Comparison of ENCODE assay signal across 22 cellular contexts in the genomic region with DNA sequence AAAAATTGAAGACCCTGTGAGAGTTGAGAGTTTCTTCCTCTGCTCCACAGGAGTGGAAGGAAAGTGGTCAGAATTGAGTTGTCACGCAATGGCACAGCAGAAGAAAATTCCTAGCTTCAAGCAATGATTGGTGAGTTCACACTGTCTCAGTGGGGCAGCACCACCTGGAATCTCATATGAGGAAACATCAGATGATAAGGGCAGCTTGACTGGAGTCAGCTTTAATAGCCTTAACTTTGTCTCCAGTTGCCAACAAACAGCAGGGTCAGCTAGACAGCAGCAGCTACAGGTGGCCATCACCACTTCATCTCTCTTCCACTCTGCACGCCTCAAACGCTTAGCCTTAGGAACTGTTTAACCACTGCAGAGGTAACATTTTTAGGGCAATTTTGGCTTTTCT.
DNase-seq lines count a peak whose midpoint lies in the region; ATAC-seq, FAIRE-seq and TF ChIP-seq lines count a peak whose summit lies in the region.
"Had no signal": no experiment of that assay in that cellular context is flagged by ENCODE, and none has a peak within 500 bp of the region (broad histone marks: within the 10 kb centered on the region; RNA-seq: fewer than 3 reads in every experiment).

No MANE protein-coding gene starts in this region.

- CTCF ChIA-PET in A549 (lab: Yijun Ruan, JAX): interaction anchor here (0.7 to 1.5 kb wide), 2 partner anchors 113 to 129 kb away, joined by 3 to 4 read pairs; no protein-coding TSS in a partner anchor

- 84% methylated on average over 3 of the region's 3 CpGs for WGBS in A549 (ENCODE audit: missing lambda C conversion rate)

- no peak overlapping the region for H3K4me3 ChIP-seq in A549
- H3K4me3 ChIP-seq: HAP-1, Peyer's patch, SJCRH30 had no signal

- DNase-seq in A549 (ENCODE audit: low read depth in 1 of 2, low spot score in 1 of 2) (no peak), NCI-H226 (peak; percentile 83), glomerular visceral epithelial cell (ENCODE audit: extremely low spot score) (peak; percentile 26), nephron progenitor cell (no peak), GM19239 (ENCODE audit: insufficient read length, low spot score) (no peak), Kasumi-1 (lab: John Stamatoyannopoulos, UW) (no peak)
- DNase-seq: DMS79, KBM-7, NCI-H1105, NCI-H146, NCI-H2029 treated with DMSO at 0.1 percent for 48 hours, NCI-H345, NCI-H524, NCI-H82, Peyer's patch, SJCRH30 had no signal

- H3K4me2 ChIP-seq in A549: no peak overlapping the region

- TF ChIP-seq CTCF in A549 (IDR thresholded peaks at IDR 0.05) (no peak), nephron progenitor cell (IDR thresholded peaks at IDR 0.05) (no peak)

- ATAC-seq in A549 (no peak), SK-N-SH treated with all-trans-retinoic acid at 6 μM for 48 hours (no peak)

- H3K4me1 ChIP-seq in A549: peaks cover 90% of the 10 kb centered on the region
- H3K4me1 ChIP-seq: Peyer's patch had no signal

- TF ChIP-seq EP300 in A549 (IDR thresholded peaks at IDR 0.05): no peak

- POLR2A ChIA-PET in A549 (lab: Yijun Ruan, JAX): no interaction called here

- H3K36me3 Mint-ChIP-seq in nephron progenitor cell (ENCODE audit: low read depth): peaks cover 5% of the 10 kb centered on the region
- H3K36me3 Mint-ChIP-seq: CD14-positive monocyte had no signal

- H3K27ac Mint-ChIP-seq in nephron progenitor cell: peak overlapping the region; percentile 31
- H3K27ac Mint-ChIP-seq: B cell, CD14-positive monocyte had no signal

- TF ChIP-seq RAD21 in A549 (conservative IDR thresholded peaks at IDR 0.05 in 1 of 2, IDR thresholded peaks at IDR 0.05 in 1 of 2): no peak

- no peak overlapping the region for H3K4me3 Mint-ChIP-seq in nephron progenitor cell
- H3K4me3 Mint-ChIP-seq: B cell, CD14-positive monocyte had no signal

- H3K9me3 Mint-ChIP-seq in nephron progenitor cell: peaks cover 7% of the 10 kb centered on the region
- H3K9me3 Mint-ChIP-seq: CD14-positive monocyte had no signal

- peaks cover 42% of the 10 kb centered on the region for H3K4me1 Mint-ChIP-seq in nephron progenitor cell
- H3K4me1 Mint-ChIP-seq: B cell, CD14-positive monocyte had no signal

- FAIRE-seq in A549 (lab: Jason Lieb, UNC) (no peak), GM19239 (lab: Jason Lieb, UNC) (no peak)
- FAIRE-seq: A204.1, D721Med had no signal

- no peaks in the 10 kb centered on the region for H3K9me3 ChIP-seq in A549
- H3K9me3 ChIP-seq: HAP-1, Peyer's patch had no signal

- H3K27ac ChIP-seq in A549: peak overlapping the region; percentile 5 to 81; a peak in 3 of 6 replicates
- H3K27ac ChIP-seq: Peyer's patch, SJCRH30 had no signal

- no peak for TF ChIP-seq POLR2A in A549 (IDR thresholded peaks at IDR 0.05; ENCODE audit: low read length)

- H3K27me3 Mint-ChIP-seq in nephron progenitor cell (ENCODE audit: low read depth, poor library complexity): peaks cover 2% of the 10 kb centered on the region

TF ChIP-seq in A549, 52 proteins besides CTCF, POLR2A, EP300 and RAD21:
- TF ChIP-seq ZSCAN20 (CRISPR knock-in tag; IDR thresholded peaks at IDR 0.05) (no peak), HMGXB4 (CRISPR knock-in tag; IDR thresholded peaks at IDR 0.05; ENCODE audit: borderline replicate concordance) (no peak), RFX5 (IDR thresholded peaks at IDR 0.05) (no peak), CHD4 (IDR thresholded peaks at IDR 0.05; ENCODE audit: borderline replicate concordance) (no peak), HDAC2 (IDR thresholded peaks at IDR 0.05) (no peak), MAZ (IDR thresholded peaks at IDR 0.05; ENCODE audit: borderline replicate concordance, low read depth, low read length) (no peak), JUN (IDR thresholded peaks at IDR 0.05) (no peak), SREBF2 (IDR thresholded peaks at IDR 0.05) (no peak), NFE2L2 (conservative IDR thresholded peaks at IDR 0.05; ENCODE audit: low read length) (no peak), MAX (IDR thresholded peaks at IDR 0.05) (no peak), HOXB5 (CRISPR knock-in tag; IDR thresholded peaks at IDR 0.05) (no peak)

TF ChIP-seq in SK-N-SH treated with all-trans-retinoic acid at 6 μM for 48 hours, 23 proteins besides CTCF, POLR2A, EP300 and RAD21:
- TF ChIP-seq OSR1 (CRISPR knock-in tag; IDR thresholded peaks at IDR 0.05): no peak

Comparison
In these comparisons a context has a peak if more than half of its experiments do, and no peak if none do; other contexts are left out.
1. DNase-seq: peak in NCI-H226 (single experiment) and glomerular visceral epithelial cell (single experiment); none in A549 (0 of 2), nephron progenitor cell (single experiment), GM19239 (single experiment) and Kasumi-1 (0 of 2).